ENCODE assay signal across 1 cellular context in genomic region chr22:35719212-35719869, GRCh38.
TF ChIP-seq lines count a peak whose summit lies in the region.

No MANE protein-coding gene starts in this region.

TF ChIP-seq in H1, 55 proteins besides CTCF, POLR2A, EP300 and RAD21:
- TF ChIP-seq SP2 (IDR thresholded peaks at IDR 0.05; ENCODE audit: low read length), result no peak
- TF ChIP-seq GABPA (IDR thresholded peaks at IDR 0.05; ENCODE audit: borderline replicate concordance, insufficient read depth, low read length), result no peak
- no peak for TF ChIP-seq KDM1A (IDR thresholded peaks at IDR 0.05; ENCODE audit: borderline replicate concordance, low read length)
- no peak for TF ChIP-seq ASH2L (IDR thresholded peaks at IDR 0.05; ENCODE audit: low read length)
- no peak for TF ChIP-seq SIRT6 (IDR thresholded peaks at IDR 0.05; ENCODE audit: low read length)
- no peak for TF ChIP-seq FOSL1 (IDR thresholded peaks at IDR 0.05; ENCODE audit: insufficient read depth, low read depth, low read length)
- no peak for TF ChIP-seq CHD2 (IDR thresholded peaks at IDR 0.05; ENCODE audit: low read length)
- TF ChIP-seq POLR2AphosphoS5 (IDR thresholded peaks at IDR 0.05; ENCODE audit: low read depth, low read length), result no peak
- no peak for TF ChIP-seq CHD7 (IDR thresholded peaks at IDR 0.05; ENCODE audit: insufficient replicate concordance, low read length)
- no peak for TF ChIP-seq MAX (IDR thresholded peaks at IDR 0.05)
- no peak for TF ChIP-seq BCL11A (IDR thresholded peaks at IDR 0.05; ENCODE audit: low read depth in 2 of 2, low read length in 2 of 2)
- no peak for TF ChIP-seq USF2 (IDR thresholded peaks at IDR 0.05; ENCODE audit: low read length)
- no peak for TF ChIP-seq RBBP5 (IDR thresholded peaks at IDR 0.05; ENCODE audit: borderline replicate concordance, low read depth, low read length)
